In the genomic region with DNA sequence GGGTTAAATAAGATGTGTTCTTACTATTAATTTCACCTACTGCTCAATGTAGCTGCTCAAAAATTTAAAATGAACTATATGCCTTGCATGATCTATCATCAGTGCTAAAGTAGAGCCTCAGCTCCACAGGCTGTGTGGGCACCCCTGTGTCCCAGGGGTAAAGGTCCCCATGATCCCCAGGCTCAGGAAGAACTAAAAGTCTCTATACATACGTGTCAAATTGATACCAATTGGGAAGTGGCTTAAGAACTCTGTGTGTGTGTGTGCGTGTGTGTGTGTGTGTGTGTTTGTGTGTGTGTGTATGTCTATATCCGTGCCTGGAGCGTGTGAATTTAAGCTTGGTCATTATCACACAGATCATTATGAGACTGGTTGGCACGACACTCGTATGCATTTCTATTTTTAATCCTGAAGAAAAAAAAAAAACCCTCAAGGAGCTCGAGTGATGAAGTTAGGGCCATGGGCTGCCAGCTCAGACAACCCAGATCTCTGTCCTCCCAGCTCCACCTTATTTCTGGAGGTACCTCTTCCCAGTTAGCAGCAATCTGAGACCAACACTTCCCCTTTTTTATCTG, we compare ENCODE assay signal across 17 cellular contexts. TPM values are rescaled to one million over a fixed set of nuclear protein-coding genes. Genes with fewer than 3 reads are reported as not detected.
"Had no signal": no experiment of that assay in that cellular context is flagged by ENCODE, and none has a peak within 500 bp of the region (broad histone marks: within the 10 kb centered on the region; RNA-seq: fewer than 3 reads in every experiment).

No MANE protein-coding gene starts in this region.

- DNase-seq: activated CD4-positive, alpha-beta memory T cell treated with anti-CD3 and anti-CD28 coated beads, Interleukin-2, amount 10 ng/mL, durations not matched to agents 7 days and 5 days; activated CD4-positive, alpha-beta T cell treated with anti-CD3 and anti-CD28 coated beads for 1 hour; activated T-cell treated with anti-CD3 and anti-CD28 coated beads, Interleukin-2, amount 50 U/mL, for 48 hours; aorta; dorsolateral prefrontal cortex; foreskin fibroblast; head of caudate nucleus; left ventricle myocardium inferior; natural killer cell; stimulated activated CD4-positive, alpha-beta T cell treated with anti-CD3 and anti-CD28 coated beads, Interleukin-4, amount 100 ng/mL, for 4 hours had no signal

- H3K9me3 ChIP-seq: left ventricle myocardium inferior, tibial nerve, vagina had no signal

- H3K36me3 Mint-ChIP-seq: memory B cell, natural killer cell had no signal

- H3K27ac ChIP-seq: dorsolateral prefrontal cortex, left ventricle myocardium inferior, tibial nerve, vagina had no signal

- H3K4me3 ChIP-seq: dorsolateral prefrontal cortex, left ventricle myocardium inferior, tibial nerve, vagina had no signal

- H3K4me1 ChIP-seq: vagina had no signal

- H3K27me3 ChIP-seq: dorsolateral prefrontal cortex, tibial nerve, vagina had no signal

- H3K36me3 ChIP-seq: left ventricle myocardium inferior, tibial nerve, vagina had no signal

- H3K9me3 Mint-ChIP-seq: activated CD4-positive, alpha-beta memory T cell treated with anti-CD3 and anti-CD28 coated beads, Interleukin-2, amount 10 ng/mL, durations not matched to agents 7 days and 5 days; memory B cell; natural killer cell had no signal

- H3K27ac Mint-ChIP-seq: activated CD4-positive, alpha-beta memory T cell treated with anti-CD3 and anti-CD28 coated beads, Interleukin-2, amount 10 ng/mL, durations not matched to agents 7 days and 5 days; memory B cell; natural killer cell had no signal

- ATAC-seq: esophagus mucosa, natural killer cell had no signal

- H3K4me1 Mint-ChIP-seq: activated CD4-positive, alpha-beta memory T cell treated with anti-CD3 and anti-CD28 coated beads, Interleukin-2, amount 10 ng/mL, durations not matched to agents 7 days and 5 days had no signal

- H3K4me3 Mint-ChIP-seq: activated CD4-positive, alpha-beta memory T cell treated with anti-CD3 and anti-CD28 coated beads, Interleukin-2, amount 10 ng/mL, durations not matched to agents 7 days and 5 days; memory B cell; natural killer cell had no signal

RNA-seq across cellular contexts. Expression of gene CTXN3, which starts 45.9 kb away (rescaled TPM):
- total RNA-seq: activated CD4-positive, alpha-beta memory T cell treated with anti-CD3 and anti-CD28 coated beads, Interleukin-2, amount 10 ng/mL, durations not matched to agents 7 days and 5 days; aorta; bronchial epithelial cell; left ventricle myocardium inferior; mucosa of gallbladder; natural killer cell; osteoblast; tibial nerve; vagina had no signal
- polyA plus RNA-seq: aorta had no signal
